ENCODE assay signal across 8 cellular contexts in genomic region chr19:6392219-6393073, GRCh38.
DNase-seq lines count a peak whose midpoint lies in the region; ATAC-seq and TF ChIP-seq lines count a peak whose summit lies in the region.

No MANE protein-coding gene starts in this region.

- DNase-seq in NT2/D1 (ENCODE audit: low read depth, low spot score) = no peak
- no peak for DNase-seq in effector memory CD8-positive, alpha-beta T cell
- DNase-seq in GM19238 (ENCODE audit: insufficient read length, low spot score) = no peak
- DNase-seq in pons (ENCODE audit: low spot score) = no peak

- no peaks in the 10 kb centered on the region for H3K27me3 Mint-ChIP-seq in effector memory CD8-positive, alpha-beta T cell

- peaks cover 42% of the 10 kb centered on the region for H3K36me3 ChIP-seq in NT2/D1 (ENCODE audit: insufficient read depth, insufficient read length, low read length)
- peaks cover 37% of the 10 kb centered on the region for H3K36me3 ChIP-seq in neutrophil

- H3K27me3 ChIP-seq in NT2/D1 (ENCODE audit: insufficient read depth, insufficient read length) (no peaks in the 10 kb centered on the region), neutrophil (no peaks in the 10 kb centered on the region)

- H3K4me1 ChIP-seq in NT2/D1 (ENCODE audit: insufficient read depth, insufficient read length) (peaks cover 5% of the 10 kb centered on the region), neutrophil (ENCODE audit: control insufficient read depth in 1 of 2, insufficient read depth in 1 of 2, low read depth in 1 of 2, low read length in 1 of 2) (peaks cover 15 to 17% of the 10 kb centered on the region in 2 experiments)

- peaks cover 60% of the 10 kb centered on the region for H3K36me3 Mint-ChIP-seq in effector memory CD8-positive, alpha-beta T cell (ENCODE audit: insufficient read depth)

- ATAC-seq in effector memory CD8-positive, alpha-beta T cell (replicated peaks) = no peak
- ATAC-seq in HG03196 (IDR thresholded peaks at IDR 0.05; ENCODE audit: unreplicated experiment) = no peak
- ATAC-seq in HG02884 (IDR thresholded peaks at IDR 0.05; ENCODE audit: unreplicated experiment) = no peak

- H3K9ac ChIP-seq in NT2/D1 (ENCODE audit: insufficient read length, low read depth) = peak overlapping the region; percentile 95

- H3K9me3 Mint-ChIP-seq in effector memory CD8-positive, alpha-beta T cell = no peaks in the 10 kb centered on the region

- H3K4me3 ChIP-seq in GM08714 (ENCODE audit: low read length) = peak overlapping the region; percentile 80
- peak overlapping the region; percentile 95 for H3K4me3 ChIP-seq in NT2/D1 (ENCODE audit: insufficient read length, low read depth)
- peak overlapping the region; percentile 95 to 99 for H3K4me3 ChIP-seq in neutrophil (ENCODE audit: low read depth in 1 of 2, low read length in 1 of 2)

- H3K9me3 ChIP-seq in NT2/D1 (ENCODE audit: insufficient read depth, low read length) (no peaks in the 10 kb centered on the region), neutrophil (no peaks in the 10 kb centered on the region)

- peak overlapping the region; percentile 97 for H3K27ac ChIP-seq in neutrophil

- H3K4me1 Mint-ChIP-seq in effector memory CD8-positive, alpha-beta T cell (ENCODE audit: low read depth in 2 of 2) = peaks cover 21 to 31% of the 10 kb centered on the region in 2 donors

- H3K4me3 Mint-ChIP-seq in effector memory CD8-positive, alpha-beta T cell = peak overlapping the region; percentile 94 to 95

- TF ChIP-seq CTCF in neutrophil (IDR thresholded peaks at IDR 0.05) = no peak

- peak overlapping the region; percentile 96 to 99 for H3K27ac Mint-ChIP-seq in effector memory CD8-positive, alpha-beta T cell
